ENCODE assay signal across 8 cellular contexts in the genomic region with DNA sequence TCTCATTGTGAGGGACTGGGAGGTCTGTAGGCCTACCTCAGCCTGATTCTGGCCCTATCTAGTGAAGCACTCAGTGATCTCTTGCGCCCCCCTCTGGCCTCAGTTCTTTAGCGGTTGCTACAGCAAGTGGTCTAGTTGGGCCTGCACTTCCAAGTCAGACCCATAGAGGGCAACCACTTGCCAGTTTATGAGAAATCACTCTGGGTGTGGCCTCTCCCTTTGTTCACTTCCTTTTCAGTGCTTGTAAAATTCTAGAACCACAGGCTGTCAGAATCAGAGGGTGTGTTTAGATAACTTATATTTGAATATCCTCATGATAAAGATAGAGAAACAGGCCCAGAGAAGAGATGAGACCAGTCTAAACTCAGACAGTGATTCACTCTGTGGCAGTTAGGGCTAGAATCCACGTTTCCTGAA.
DNase-seq lines count a peak whose midpoint lies in the region; ATAC-seq, FAIRE-seq and TF ChIP-seq lines count a peak whose summit lies in the region.

No MANE protein-coding gene starts in this region.

- H3K9me3 ChIP-seq in adrenal gland (replicated peaks in 1 of 3) = no peaks in the 10 kb centered on the region
- H3K9me3 ChIP-seq in heart right ventricle = no peaks in the 10 kb centered on the region

- intact Hi-C loops in adrenal gland (cut with DNase I) = loop anchor here in 1 of 2 donors (10.0 kb wide), 1 partner anchor 109 kb away; no protein-coding TSS in a partner anchor
- intact Hi-C loops in heart right ventricle (cut with DNase I) = loop anchor here in 6 of 10 donors (5.0 kb wide), 7 partner anchors 42 to 392 kb away; a partner anchor contains a TSS

- FAIRE-seq in urothelium cell line (lab: Jason Lieb, UNC) = no peak

- ATAC-seq in HG02623 (IDR thresholded peaks at IDR 0.05; ENCODE audit: unreplicated experiment) = peak; percentile 64
- ATAC-seq in heart right ventricle = peak; percentile 81 to 97 (median 94)

- DNase-seq in GM12864 (ENCODE audit: low read depth) = peak; percentile 91
- DNase-seq in NCI-H1105 treated with DMSO at 0.1 percent for 48 hours (lab: John Stamatoyannopoulos, UW) = peak; percentile 57
- DNase-seq in T follicular helper cell (ENCODE audit: low read depth) = peak; percentile 88
- DNase-seq in adrenal gland = peak; percentile 90 to 98 (median 96)
- peak; percentile 86 to 95 for DNase-seq in heart right ventricle
- peak; percentile 79 for DNase-seq in pulmonary artery endothelial cell (ENCODE audit: low read depth, low spot score)
- DNase-seq in urothelium cell line (ENCODE audit: low spot score) = peak; percentile 76

- TF ChIP-seq POLR2A in adrenal gland (IDR thresholded peaks at IDR 0.05) = peak in 1 of 2 donors; percentile 35

- 5 to 50% (median 14%) methylated on average over 1 to 3 of the region's 3 CpGs for WGBS in adrenal gland, 4 donors
- 4 to 15% methylated on average over 3 of the region's 3 CpGs for WGBS in heart right ventricle, 2 donors

- no peaks in the 10 kb centered on the region for H3K27me3 ChIP-seq in adrenal gland
- peaks cover 0 to 34% (median 0%) of the 10 kb centered on the region in 7 donors for H3K27me3 ChIP-seq in heart right ventricle

- no peak overlapping the region for H3K4me3 ChIP-seq in GM12864 (ENCODE audit: low read depth, low read length)
- H3K4me3 ChIP-seq in adrenal gland = no peak overlapping the region
- no peak overlapping the region for H3K4me3 ChIP-seq in heart right ventricle

- H3K4me1 ChIP-seq in adrenal gland (replicated peaks in 1 of 2) = no peaks in the 10 kb centered on the region
- peaks cover 0 to 37% (median 21%) of the 10 kb centered on the region in 9 donors for H3K4me1 ChIP-seq in heart right ventricle

- TF ChIP-seq CTCF in GM12864 (IDR thresholded peaks at IDR 0.05; ENCODE audit: low read depth, low read length, missing control alignments) (peak; percentile 91), adrenal gland (IDR thresholded peaks at IDR 0.05) (peak; percentile 97 to 99 (median 98)), heart right ventricle (IDR thresholded peaks at IDR 0.05) (peak; percentile 75 to 99 (median 96))

- peak overlapping the region in 4 of 5 donors; percentile 33 to 68 (median 52) for H3K27ac ChIP-seq in adrenal gland
- peak overlapping the region; percentile 45 to 90 (median 78) for H3K27ac ChIP-seq in heart right ventricle

- H3K36me3 ChIP-seq in adrenal gland (replicated peaks in 1 of 2) (no peaks in the 10 kb centered on the region), heart right ventricle (no peaks in the 10 kb centered on the region)
